In the genomic region with DNA sequence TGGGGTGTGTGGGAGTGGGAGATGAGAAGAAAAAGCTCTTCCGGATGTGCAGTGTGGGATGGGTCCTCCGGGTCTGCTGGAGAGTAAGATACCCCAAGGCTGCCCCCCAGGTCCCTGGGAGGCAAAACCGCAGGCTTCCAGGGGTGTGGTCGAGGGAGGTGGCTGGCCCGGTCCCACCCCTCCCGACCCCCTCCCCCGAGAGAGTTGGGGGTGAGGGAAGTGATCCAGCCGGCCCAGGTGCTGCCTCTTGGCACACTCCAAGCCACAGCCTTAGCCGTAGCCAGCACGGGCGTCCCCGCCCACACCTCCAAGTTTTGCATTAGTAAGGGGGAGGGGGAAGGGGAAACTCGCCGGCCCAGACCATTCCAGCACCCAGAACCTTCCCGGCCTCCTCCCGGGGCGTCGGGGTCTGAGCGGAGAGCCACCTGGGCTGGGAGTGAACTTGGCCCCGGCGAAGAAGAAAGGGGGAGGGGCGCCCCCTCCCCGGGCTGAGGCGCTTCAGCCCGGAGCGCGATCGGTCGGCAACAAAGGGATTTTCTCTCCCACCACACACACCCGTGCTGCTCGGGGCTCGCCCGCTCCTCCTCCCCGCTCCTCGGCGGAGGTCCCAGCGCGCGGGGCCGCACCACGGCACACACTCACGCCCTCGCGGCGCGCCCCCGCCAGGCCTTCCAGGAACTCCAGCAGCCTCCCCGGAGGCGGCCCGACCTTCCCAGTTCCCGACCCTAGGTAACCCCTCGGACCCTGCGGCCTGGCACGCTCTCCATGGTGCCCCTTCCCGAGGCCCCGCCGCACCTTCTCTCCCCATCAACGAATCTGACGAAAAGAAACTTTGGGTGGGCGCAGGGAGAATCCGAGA, we compare ENCODE assay signal across 8 cellular contexts. TPM values are rescaled to one million over a fixed set of nuclear protein-coding genes. Genes with fewer than 3 reads are reported as not detected.
DNase-seq lines count a peak whose midpoint lies in the region; ATAC-seq and TF ChIP-seq lines count a peak whose summit lies in the region.

No MANE protein-coding gene starts in this region.

- ATAC-seq in HG03378 (IDR thresholded peaks at IDR 0.05; ENCODE audit: unreplicated experiment) (no peak), HG03460 (IDR thresholded peaks at IDR 0.05; ENCODE audit: unreplicated experiment) (no peak)

- H2AFZ ChIP-seq in OCI-LY7 (ENCODE audit: low read length), result no peak overlapping the region

- no peak overlapping the region for H3K27ac Mint-ChIP-seq in neural crest cell (ENCODE audit: unreplicated experiment)

- BruUV-seq in OCI-LY7 (replicated peaks; lab: Mats Ljungman, UMichigan), result no TSS peak

- CTCF ChIA-PET in OCI-LY7 (lab: Charles Lee; ENCODE audit: unreplicated experiment), result interaction anchor here (0.7 kb wide), 1 partner anchor 63 kb away, joined by 5 read pairs; no protein-coding TSS in a partner anchor

- H3K4me3 Mint-ChIP-seq in neural crest cell, result peak overlapping the region; percentile 69

- 3 to 7% methylated on average over 46 to 56 of the region's 61 CpGs for WGBS in esophagus, 2 donors

- no peaks in the 10 kb centered on the region for H3K9me3 ChIP-seq in OCI-LY7 (ENCODE audit: low read length)
- H3K9me3 ChIP-seq in esophagus (ENCODE audit: control insufficient read depth in 2 of 2, insufficient read depth in 1 of 2, low read depth in 1 of 2, low read length in 1 of 2), result no peaks in the 10 kb centered on the region

- peaks cover 30% of the 10 kb centered on the region for H3K27me3 Mint-ChIP-seq in neural crest cell (ENCODE audit: low read depth)

- H3K4me1 Mint-ChIP-seq in neural crest cell, result peaks cover 77% of the 10 kb centered on the region

- no peaks in the 10 kb centered on the region for H3K27me3 ChIP-seq in esophagus (ENCODE audit: control insufficient read depth in 1 of 2, insufficient read depth in 2 of 2, low read length in 2 of 2)

- H3K4me3 ChIP-seq in OCI-LY7 (ENCODE audit: low read depth, low read length, poor library complexity, severe bottlenecking) (no peak overlapping the region), esophagus (ENCODE audit: low read depth in 1 of 2, low read length in 2 of 2) (peak overlapping the region; percentile 22 to 37)

- H4K20me1 ChIP-seq in OCI-LY7 (ENCODE audit: insufficient read depth, low read length), result peaks cover 12% of the 10 kb centered on the region

- H3K27ac ChIP-seq in OCI-LY7 (ENCODE audit: low read depth, low read length, poor library complexity, severe bottlenecking), result no peak overlapping the region
- no peak overlapping the region for H3K27ac ChIP-seq in esophagus (ENCODE audit: low read depth in 2 of 2, low read length in 1 of 2)

- POLR2A ChIA-PET in OCI-LY7 (lab: Charles Lee), result no interaction called here

- DNase-seq in COLO668 (lab: John Stamatoyannopoulos, UW; ENCODE audit: unreplicated experiment) (peak; percentile 53), OCI-LY7 (ENCODE audit: low spot score) (no peak), neural crest cell (ENCODE audit: low read depth, low spot score) (no peak), NCI-H524 (lab: John Stamatoyannopoulos, UW) (no peak), Ammon's horn (ENCODE audit: low spot score) (no peak)

- no peak for TF ChIP-seq CTCF in OCI-LY7 (conservative IDR thresholded peaks at IDR 0.05; ENCODE audit: low read length)
- peak; percentile 32 for TF ChIP-seq CTCF in neural crest cell (conservative IDR thresholded peaks at IDR 0.05)

- peaks cover 28% of the 10 kb centered on the region for H3K36me3 ChIP-seq in OCI-LY7 (ENCODE audit: insufficient read depth, low read length)
- H3K36me3 ChIP-seq in esophagus (ENCODE audit: control insufficient read depth in 2 of 2, insufficient read depth in 2 of 2, low read length in 1 of 2), result no peaks in the 10 kb centered on the region

- H3K4me2 ChIP-seq in OCI-LY7 (ENCODE audit: low read length), result peak overlapping the region; percentile 41; the same call in 1 of the 2 replicates

- intact Hi-C loops in OCI-LY7 (cut with micrococcal nuclease; ENCODE audit: unreplicated experiment), result no loop called here

- no peaks in the 10 kb centered on the region for H3K36me3 Mint-ChIP-seq in neural crest cell (ENCODE audit: low read depth)

- H3K9me3 Mint-ChIP-seq in neural crest cell, result no peaks in the 10 kb centered on the region

- peaks cover 43% of the 10 kb centered on the region for H3K4me1 ChIP-seq in OCI-LY7 (ENCODE audit: insufficient read depth, low read length, poor library complexity, severe bottlenecking)
- H3K4me1 ChIP-seq in esophagus (ENCODE audit: control insufficient read depth in 2 of 2, insufficient read depth in 2 of 2, low read length in 1 of 2), result peaks cover 3 to 5% of the 10 kb centered on the region in 2 donors

- no peaks in the 10 kb centered on the region for H3K9me2 ChIP-seq in OCI-LY7 (ENCODE audit: insufficient read depth, low read length)

- peaks cover 77% of the 10 kb centered on the region for H3K79me2 ChIP-seq in OCI-LY7 (ENCODE audit: insufficient read depth, low read depth, low read length)

RNA-seq across cellular contexts. Expression of a gene that starts 14.4 kb away (rescaled TPM):
- 55.6 and 64.3 TPM in 2 replicates for total RNA-seq in OCI-LY7 (2014; rRNA removed; shearing (Covaris generic))
- total RNA-seq in OCI-LY7 (2022), result 48.0 and 52.2 TPM in 2 replicates
- 10 to 100 TPM in 1 of 2 donors, 1 to 10 TPM in 1; 9.6 to 10.7 TPM for polyA plus RNA-seq in esophagus
- 33.2 and 41.1 TPM in 2 replicates for total RNA-seq in neural crest cell
